ENCODE assay signal across 1 cellular context in genomic region chr4:144615182-144615581, GRCh38.
TF ChIP-seq lines count a peak whose summit lies in the region.

No MANE protein-coding gene starts in this region.

TF ChIP-seq in HepG2, 621 proteins besides CTCF, POLR2A, EP300 and RAD21 (continued from another document):
- TF ChIP-seq ZBTB37 (CRISPR knock-in tag; IDR thresholded peaks at IDR 0.05) (no peak), RBFOX2 (IDR thresholded peaks at IDR 0.05; ENCODE audit: low read depth, low read length) (no peak), ZNF704 (CRISPR knock-in tag; IDR thresholded peaks at IDR 0.05; ENCODE audit: borderline replicate concordance) (no peak), ZNF883 (CRISPR knock-in tag; IDR thresholded peaks at IDR 0.05; ENCODE audit: not compliant biosample characterization) (no peak), ZNF780A (CRISPR knock-in tag; IDR thresholded peaks at IDR 0.05) (no peak), MLLT10 (CRISPR knock-in tag; IDR thresholded peaks at IDR 0.05) (no peak), ZNF20 (CRISPR knock-in tag; IDR thresholded peaks at IDR 0.05) (no peak), KAT2B (IDR thresholded peaks at IDR 0.05; ENCODE audit: borderline replicate concordance, low read depth, low read length) (no peak), HOXD1 (CRISPR knock-in tag; IDR thresholded peaks at IDR 0.05) (no peak), REST (IDR thresholded peaks at IDR 0.05; ENCODE audit: borderline replicate concordance in 1 of 2, low read depth in 1 of 2, low read length in 2 of 2) (no peak), ZNF841 (CRISPR knock-in tag; IDR thresholded peaks at IDR 0.05; ENCODE audit: borderline replicate concordance) (no peak), ZNF556 (CRISPR knock-in tag; IDR thresholded peaks at IDR 0.05; ENCODE audit: borderline replicate concordance) (no peak)
